12 cellular contexts compared by ENCODE assay signal in the genomic region with DNA sequence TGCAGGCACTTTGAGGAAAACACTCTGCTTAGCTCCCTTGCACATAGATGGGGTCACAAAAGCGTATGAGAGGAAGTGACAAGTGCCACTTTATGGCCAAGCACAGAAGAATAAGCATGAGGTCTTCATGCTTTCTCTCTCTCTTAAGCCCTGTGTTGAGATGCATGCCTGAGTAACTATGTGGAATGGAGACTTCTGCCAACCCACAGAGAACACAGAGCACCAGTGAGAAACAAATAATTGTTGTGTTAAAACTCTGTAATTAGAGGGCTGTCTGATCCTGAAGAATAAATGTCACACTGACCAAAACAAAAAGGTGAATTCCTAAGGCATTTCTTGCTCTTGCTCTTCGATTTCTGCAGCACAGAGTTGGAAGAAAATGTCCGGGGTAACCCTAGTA.
"Had no signal": no experiment of that assay in that cellular context is flagged by ENCODE, and none has a peak within 500 bp of the region (broad histone marks: within the 10 kb centered on the region; RNA-seq: fewer than 3 reads in every experiment).

No MANE protein-coding gene starts in this region.

- ATAC-seq: activated CD4-positive, alpha-beta T cell treated with anti-CD3 and anti-CD28 coated beads for 36 hours; body of pancreas; right lobe of liver; stimulated activated effector memory CD8-positive, alpha-beta T cell treated with anti-CD3 and anti-CD28 coated beads, Interleukin-12 subunit alpha, Interleukin-12 subunit beta, amount 100 ng/mL, for 72 hours had no signal

- H3K4me3 ChIP-seq: body of pancreas, right lobe of liver, tibial nerve had no signal

- H3K27ac ChIP-seq: body of pancreas, parathyroid adenoma, right lobe of liver, tibial nerve had no signal

- H3K27me3 ChIP-seq: body of pancreas, right lobe of liver, tibial nerve had no signal

- DNase-seq: activated CD4-positive, alpha-beta memory T cell treated with anti-CD3 and anti-CD28 coated beads, Interleukin-2, amount 10 ng/mL, durations not matched to agents 7 days and 5 days; activated CD4-positive, alpha-beta T cell treated with anti-CD3 and anti-CD28 coated beads for 36 hours; activated CD8-positive, alpha-beta memory T cell treated with anti-CD3 and anti-CD28 coated beads, Interleukin-2, amount 50 U/mL, for 4 hours; activated naive CD4-positive, alpha-beta T cell; body of pancreas; endodermal cell; islet precursor cell; right lobe of liver; T-helper 9 cell had no signal
